ENCODE assay signal across 12 cellular contexts in genomic region chr6:116210750-116211425, GRCh38. TPM values are rescaled to one million over a fixed set of nuclear protein-coding genes. Genes with fewer than 3 reads are reported as not detected.
DNase-seq lines count a peak whose midpoint lies in the region; ATAC-seq, FAIRE-seq and TF ChIP-seq lines count a peak whose summit lies in the region.
"Had no signal": no experiment of that assay in that cellular context is flagged by ENCODE, and none has a peak within 500 bp of the region (broad histone marks: within the 10 kb centered on the region; RNA-seq: fewer than 3 reads in every experiment).

No MANE protein-coding gene starts in this region.

- H3K27ac Mint-ChIP-seq in naive thymus-derived CD4-positive, alpha-beta T cell, result peak overlapping the region in 1 of 9 donors; percentile 7
- H3K27ac Mint-ChIP-seq: stimulated activated naive B cell treated with anti-CD40 and anti-IgM and Interleukin-4, amounts not matched to agents 10 μg/mL and 1 μg/mL and 100 μg/mL, for 72 hours had no signal

- peaks cover 0 to 4% (median 0%) of the 10 kb centered on the region in 5 donors for H3K36me3 Mint-ChIP-seq in naive thymus-derived CD4-positive, alpha-beta T cell

- no peak for TF ChIP-seq CTCF in right lobe of liver (IDR thresholded peaks at IDR 0.05)
- no peak for TF ChIP-seq CTCF in HepG2 (CRISPR knock-in tag; IDR thresholded peaks at IDR 0.05)
- no peak for TF ChIP-seq CTCF in left ventricle myocardium inferior (IDR thresholded peaks at IDR 0.05; ENCODE audit: borderline replicate concordance)

- no peaks in the 10 kb centered on the region for H3K4me1 ChIP-seq in right lobe of liver
- no peaks in the 10 kb centered on the region for H3K4me1 ChIP-seq in HepG2 (ENCODE audit: insufficient read depth, low read length)
- peaks cover 9% of the 10 kb centered on the region for H3K4me1 ChIP-seq in left ventricle myocardium inferior
- H3K4me1 ChIP-seq in effector memory CD4-positive, alpha-beta T cell (ENCODE audit: control insufficient read depth, insufficient read depth, low read length, poor library complexity, severe bottlenecking), result no peaks in the 10 kb centered on the region
- no peaks in the 10 kb centered on the region for H3K4me1 ChIP-seq in naive thymus-derived CD4-positive, alpha-beta T cell (ENCODE audit: control insufficient read depth in 2 of 2, insufficient read depth in 2 of 2, low read length in 2 of 2)
- H3K4me1 ChIP-seq: spleen had no signal

- CTCF ChIA-PET in HepG2 (lab: Yijun Ruan, JAX; ENCODE audit: low intra/inter-chr PET ratio, low total read pairs), result no interaction called here
- CTCF ChIA-PET in naive thymus-derived CD4-positive, alpha-beta T cell (lab: Charles Lee), result no interaction called here

- H3K36me3 ChIP-seq in right lobe of liver (no peaks in the 10 kb centered on the region), HepG2 (replicated peaks in 1 of 2; ENCODE audit: control insufficient read depth in 1 of 2, insufficient read depth in 2 of 2, low read length in 2 of 2) (no peaks in the 10 kb centered on the region), left ventricle myocardium inferior (no peaks in the 10 kb centered on the region)
- H3K36me3 ChIP-seq in effector memory CD4-positive, alpha-beta T cell (ENCODE audit: control insufficient read depth, insufficient read depth, low read length), result peaks cover 4% of the 10 kb centered on the region
- no peaks in the 10 kb centered on the region for H3K36me3 ChIP-seq in naive thymus-derived CD4-positive, alpha-beta T cell (ENCODE audit: control insufficient read depth in 2 of 3, insufficient read depth in 3 of 3, low read length in 3 of 3)
- H3K36me3 ChIP-seq: spleen had no signal

- no peaks in the 10 kb centered on the region for H3K27me3 ChIP-seq in right lobe of liver
- no peaks in the 10 kb centered on the region for H3K27me3 ChIP-seq in HepG2 (ENCODE audit: control insufficient read depth in 1 of 2, insufficient read depth in 2 of 2, low read length in 2 of 2)
- no peaks in the 10 kb centered on the region for H3K27me3 ChIP-seq in left ventricle myocardium inferior (ENCODE audit: low read depth)
- H3K27me3 ChIP-seq in effector memory CD4-positive, alpha-beta T cell (replicated peaks; ENCODE audit: control insufficient read depth, insufficient read depth, low read length, poor library complexity, severe bottlenecking), result no peaks in the 10 kb centered on the region
- no peaks in the 10 kb centered on the region for H3K27me3 ChIP-seq in naive thymus-derived CD4-positive, alpha-beta T cell (ENCODE audit: control insufficient read depth in 2 of 2, insufficient read depth in 2 of 2, low read length in 2 of 2)
- H3K27me3 ChIP-seq: spleen had no signal

- H3K9ac ChIP-seq in HepG2 (ENCODE audit: insufficient read depth, low read depth, low read length), result no peak overlapping the region

- intact Hi-C loops in right lobe of liver (cut with DNase I), result no loop called here
- intact Hi-C loops in HepG2 (cut with micrococcal nuclease; ENCODE audit: unreplicated experiment), result loop anchor here (10.0 kb wide), 1 partner anchor 96 kb away; no protein-coding TSS in a partner anchor
- intact Hi-C loops in left ventricle myocardium inferior (cut with micrococcal nuclease), result no loop called here
- intact Hi-C loops in naive thymus-derived CD4-positive, alpha-beta T cell (cut with micrococcal nuclease), result loop anchor here in 1 of 2 donors (10.0 kb wide), 2 partner anchors 96 to 634 kb away; no protein-coding TSS in a partner anchor

- no peak overlapping the region for H3K4me2 ChIP-seq in HepG2 (ENCODE audit: low read depth, low read length)

- no peak for TF ChIP-seq RAD21 in HepG2 (CRISPR knock-in tag; IDR thresholded peaks at IDR 0.05)

- POLR2A ChIA-PET in HepG2 (lab: Yijun Ruan, JAX), result interaction anchor here (0.7 kb wide), 1 partner anchor 69 kb away, joined by 3 read pairs; the partner anchor contains the start of gene TSPYL1
- POLR2A ChIA-PET in naive thymus-derived CD4-positive, alpha-beta T cell (lab: Charles Lee), result no interaction called here

- no peaks in the 10 kb centered on the region for H3K27me3 Mint-ChIP-seq in naive thymus-derived CD4-positive, alpha-beta T cell
- H3K27me3 Mint-ChIP-seq: stimulated activated naive B cell treated with anti-CD40 and anti-IgM and Interleukin-4, amounts not matched to agents 10 μg/mL and 1 μg/mL and 100 μg/mL, for 72 hours had no signal

- no peak for FAIRE-seq in HepG2 (lab: Jason Lieb, UNC)

- in situ Hi-C loops in HepG2 (cut with HindIII; ENCODE audit: extremely low pct_ligation_motif_present, low pct_unique_long_range_greater_than_20kb), result no loop called here

- H3K4me1 Mint-ChIP-seq in naive thymus-derived CD4-positive, alpha-beta T cell, result peaks cover 0 to 3% (median 0%) of the 10 kb centered on the region in 7 donors
- H3K4me1 Mint-ChIP-seq: stimulated activated naive B cell treated with anti-CD40 and anti-IgM and Interleukin-4, amounts not matched to agents 10 μg/mL and 1 μg/mL and 100 μg/mL, for 72 hours had no signal

- H3K4me3 ChIP-seq in right lobe of liver, result no peak overlapping the region
- no peak overlapping the region for H3K4me3 ChIP-seq in HepG2 (replicated peaks in 1 of 3; ENCODE audit: insufficient read depth in 1 of 3, low read depth in 2 of 3, low read length in 3 of 3)
- no peak overlapping the region for H3K4me3 ChIP-seq in left ventricle myocardium inferior
- H3K4me3 ChIP-seq in effector memory CD4-positive, alpha-beta T cell (ENCODE audit: insufficient read depth, low read depth, low read length, poor library complexity, severe bottlenecking), result no peak overlapping the region
- H3K4me3 ChIP-seq in naive thymus-derived CD4-positive, alpha-beta T cell (ENCODE audit: low read length), result no peak overlapping the region
- H3K4me3 ChIP-seq: spleen had no signal

- DNase-seq in right lobe of liver (peak; percentile 64 to 78 (median 72)), HepG2 (ENCODE audit: low spot score) (no peak), left ventricle myocardium inferior (peak; percentile 61), OCI-M2 (lab: John Stamatoyannopoulos, UW; ENCODE audit: unreplicated experiment) (no peak), NCI-H2107 (lab: John Stamatoyannopoulos, UW) (no peak)
- no peak for DNase-seq in effector memory CD4-positive, alpha-beta T cell
- no peak for DNase-seq in naive thymus-derived CD4-positive, alpha-beta T cell
- DNase-seq: activated CD4-positive, alpha-beta T cell treated with anti-CD3 and anti-CD28 coated beads, Interleukin-2, amount 50 U/mL, for 1 hour; OCI-M1; spleen; stimulated activated naive B cell treated with anti-CD40 and anti-IgM and Interleukin-4, amounts not matched to agents 10 μg/mL and 1 μg/mL and 100 μg/mL, for 72 hours had no signal

- no TSS peak for BruUV-seq in HepG2 (replicated peaks; lab: Mats Ljungman, UMichigan)

- no peak for TF ChIP-seq POLR2A in right lobe of liver (IDR thresholded peaks at IDR 0.05)
- TF ChIP-seq POLR2A in HepG2 (IDR thresholded peaks at IDR 0.05; ENCODE audit: insufficient read depth in 1 of 2, low read depth in 2 of 2, low read length in 2 of 2), result no peak

- no peaks in the 10 kb centered on the region for H4K20me1 ChIP-seq in HepG2 (ENCODE audit: insufficient read depth, low read length)

- H3K9me3 Mint-ChIP-seq in naive thymus-derived CD4-positive, alpha-beta T cell, result no peaks in the 10 kb centered on the region
- H3K9me3 Mint-ChIP-seq: stimulated activated naive B cell treated with anti-CD40 and anti-IgM and Interleukin-4, amounts not matched to agents 10 μg/mL and 1 μg/mL and 100 μg/mL, for 72 hours had no signal

- no peak overlapping the region for H3K27ac ChIP-seq in right lobe of liver
- no peak overlapping the region for H3K27ac ChIP-seq in HepG2 (ENCODE audit: extremely low read length, insufficient read depth, low read length)
- H3K27ac ChIP-seq in left ventricle myocardium inferior (replicated peaks), result peak overlapping the region; percentile 53
- no peak overlapping the region for H3K27ac ChIP-seq in effector memory CD4-positive, alpha-beta T cell (ENCODE audit: insufficient read depth, low read length, poor library complexity, severe bottlenecking)
- no peak overlapping the region for H3K27ac ChIP-seq in naive thymus-derived CD4-positive, alpha-beta T cell (ENCODE audit: low read depth, low read length)
- H3K27ac ChIP-seq: spleen had no signal

- no peaks in the 10 kb centered on the region for H3K79me2 ChIP-seq in HepG2 (ENCODE audit: insufficient read depth, low read length)

- 31% methylated on average over 3 of the region's 3 CpGs for WGBS in right lobe of liver (ENCODE audit: insufficient coverage, low coverage, low lambda C conversion rate, missing lambda C conversion rate)
- WGBS in HepG2 (ENCODE audit: low lambda C conversion rate), result 69% methylated on average over 3 of the region's 3 CpGs

- H2AFZ ChIP-seq in HepG2 (ENCODE audit: low read length), result no peak overlapping the region

- H3K9me3 ChIP-seq in right lobe of liver, result no peaks in the 10 kb centered on the region
- no peaks in the 10 kb centered on the region for H3K9me3 ChIP-seq in HepG2 (ENCODE audit: low read length)
- no peaks in the 10 kb centered on the region for H3K9me3 ChIP-seq in left ventricle myocardium inferior (replicated peaks)
- H3K9me3 ChIP-seq in effector memory CD4-positive, alpha-beta T cell (ENCODE audit: control insufficient read depth, low read length), result no peaks in the 10 kb centered on the region
- no peaks in the 10 kb centered on the region for H3K9me3 ChIP-seq in naive thymus-derived CD4-positive, alpha-beta T cell (ENCODE audit: control insufficient read depth in 2 of 3, low read length in 3 of 3)
- H3K9me3 ChIP-seq: spleen had no signal

- no peak for TF ChIP-seq EP300 in HepG2 (IDR thresholded peaks at IDR 0.05; ENCODE audit: low read depth in 2 of 2, low read length in 2 of 2)
- no peak for TF ChIP-seq EP300 in HepG2 (CRISPR knock-in tag; IDR thresholded peaks at IDR 0.05; ENCODE audit: borderline replicate concordance)

- no peak overlapping the region for H3K4me3 Mint-ChIP-seq in naive thymus-derived CD4-positive, alpha-beta T cell
- H3K4me3 Mint-ChIP-seq: stimulated activated naive B cell treated with anti-CD40 and anti-IgM and Interleukin-4, amounts not matched to agents 10 μg/mL and 1 μg/mL and 100 μg/mL, for 72 hours had no signal

- ATAC-seq in right lobe of liver (peak; percentile 90 to 99 (median 94)), HepG2 (no peak), SK-N-SH treated with all-trans-retinoic acid at 6 μM for 48 hours (peak; percentile 88)
- no peak for ATAC-seq in naive thymus-derived CD4-positive, alpha-beta T cell
- ATAC-seq: stimulated activated naive B cell treated with anti-CD40 and anti-IgM and Interleukin-4, amounts not matched to agents 10 μg/mL and 1 μg/mL and 100 μg/mL, for 72 hours had no signal

RNA-seq across cellular contexts. Expression of gene TSPYL4, which starts 43.0 kb away (rescaled TPM):
- total RNA-seq in right lobe of liver (1 to 10 TPM; 2.7 to 8.5 (median 3.5) TPM), HepG2 (2016; rRNA removed; fragmentation: Illumina TruSeq; extraction: Trizol) (19.7 and 24.0 TPM in 2 replicates), left ventricle myocardium inferior (30.5 TPM)
- 1.1 TPM in 2 replicates for total RNA-seq in HepG2 (2016; cell fraction: cytosol; rRNA removed; fragmentation: Illumina TruSeq; extraction: Trizol; ENCODE audit: low read depth)
- total RNA-seq in HepG2 (2016; cell fraction: insoluble cytoplasmic fraction; rRNA removed; fragmentation: Illumina TruSeq; extraction: Trizol), result 20.0 and 20.4 TPM in 2 replicates
- 6.4 and 6.9 TPM in 2 replicates for total RNA-seq in HepG2 (2016; cell fraction: membrane; rRNA removed; fragmentation: Illumina TruSeq; extraction: Trizol)
- total RNA-seq in HepG2 (2016; cell fraction: nucleus; rRNA removed; fragmentation: Illumina TruSeq; extraction: Trizol), result 18.6 and 19.0 TPM in 2 replicates
- 18.0 and 20.4 TPM in 2 replicates for polyA plus RNA-seq in HepG2 (2011; rRNA removed)
- 11.2 and 16.9 TPM in 2 replicates for polyA plus RNA-seq in HepG2 (2011; cell fraction: cytosol; rRNA removed)
- polyA plus RNA-seq in HepG2 (2011; cell fraction: nucleus; rRNA removed), result 25.8 and 34.6 TPM in 2 replicates
- 15.2 and 16.7 TPM in 2 replicates for polyA plus RNA-seq in HepG2 (2012)
- polyA plus RNA-seq in HepG2 (2016; cell fraction: cytosol; fragmentation: Illumina TruSeq; extraction: Trizol; ENCODE audit: low read depth), result 0.89 and 0.94 TPM in 2 replicates
- polyA plus RNA-seq in HepG2 (2016; cell fraction: insoluble cytoplasmic fraction; fragmentation: Illumina TruSeq; extraction: Trizol; ENCODE audit: low read depth), result 27.8 and 29.9 TPM in 2 replicates
- 3.6 and 4.2 TPM in 2 replicates for polyA plus RNA-seq in HepG2 (2016; cell fraction: membrane; fragmentation: Illumina TruSeq; extraction: Trizol; ENCODE audit: low read depth)
- 31.9 and 32.8 TPM in 2 replicates for polyA plus RNA-seq in HepG2 (2016; cell fraction: nucleus; fragmentation: Illumina TruSeq; extraction: Trizol; ENCODE audit: insufficient read depth, low read depth)
- polyA minus RNA-seq in HepG2 (2011; rRNA and poly(A)+ RNA removed; ENCODE audit: low replicate concordance), result 11.2 and 20.8 TPM in 2 replicates
- 8.8 and 9.8 TPM in 2 replicates for polyA minus RNA-seq in HepG2 (2011; cell fraction: cytosol; rRNA and poly(A)+ RNA removed)
- polyA minus RNA-seq in HepG2 (2011; cell fraction: nucleus; rRNA and poly(A)+ RNA removed), result 11.8 and 15.0 TPM in 2 replicates
- total RNA-seq in naive thymus-derived CD4-positive, alpha-beta T cell, result 10 to 100 TPM; 18.2 to 58.2 (median 21.5) TPM
- 10 to 100 TPM in 1 of 2 donors, 1 to 10 TPM in 1; 9.7 to 19.3 TPM for polyA plus RNA-seq in naive thymus-derived CD4-positive, alpha-beta T cell

Comparison
In these comparisons a context has a peak if more than half of its experiments do, and no peak if none do; other contexts are left out.
1. ATAC-seq: peak in right lobe of liver (4 of 4) and SK-N-SH treated with all-trans-retinoic acid at 6 μM for 48 hours (single experiment); none in HepG2 (single experiment) and naive thymus-derived CD4-positive, alpha-beta T cell (single experiment).
2. DNase-seq: peak in right lobe of liver (3 of 3) and left ventricle myocardium inferior (single experiment); none in HepG2 (single experiment), OCI-M2 (single experiment), effector memory CD4-positive, alpha-beta T cell (0 of 3), NCI-H2107 (single experiment) and naive thymus-derived CD4-positive, alpha-beta T cell (0 of 9).